In genomic region chr12:108360057-108360456, GRCh38 we compare ENCODE assay signal across 18 cellular contexts. TPM values are rescaled to one million over a fixed set of nuclear protein-coding genes. Genes with fewer than 3 reads are reported as not detected.
DNase-seq lines count a peak whose midpoint lies in the region; ATAC-seq, FAIRE-seq and TF ChIP-seq lines count a peak whose summit lies in the region.
"Had no signal": no experiment of that assay in that cellular context is flagged by ENCODE, and none has a peak within 500 bp of the region (broad histone marks: within the 10 kb centered on the region; RNA-seq: fewer than 3 reads in every experiment).

No MANE protein-coding gene starts in this region.

- TF ChIP-seq CTCF in K562 (IDR thresholded peaks at IDR 0.05 in 2 of 3, conservative IDR thresholded peaks at IDR 0.05 in 1 of 3; ENCODE audit: insufficient read depth in 2 of 3, low read depth in 1 of 3, low read length in 3 of 3) = no peak

- no peak for TF ChIP-seq EP300 in K562 (IDR thresholded peaks at IDR 0.05; ENCODE audit: low read length)

- ATAC-seq in GM18907 (IDR thresholded peaks at IDR 0.05; ENCODE audit: unreplicated experiment) = peak; percentile 5
- ATAC-seq in K562 = no peak
- ATAC-seq: GM23338, HCT116 had no signal

- no peak for FAIRE-seq in K562 (lab: Jason Lieb, UNC)
- FAIRE-seq: D721Med had no signal

- no peaks in the 10 kb centered on the region for H3K36me3 ChIP-seq in BLaER1 treated with 17β-estradiol and CSF1 and Interleukin-3, amounts not matched to agents 10 nM and 100 nM
- no peaks in the 10 kb centered on the region for H3K36me3 ChIP-seq in K562 (ENCODE audit: control insufficient read depth, insufficient read depth, low read length)

- in situ Hi-C loops in K562 (cut with MboI) = no loop called here

- H3K27ac ChIP-seq in BLaER1 treated with 17β-estradiol and CSF1 and Interleukin-3, amounts not matched to agents 10 nM and 100 nM = no peak overlapping the region
- H3K27ac ChIP-seq in K562 (ENCODE audit: extremely low read depth, low read depth, low read length) = no peak overlapping the region

- H3K9me1 ChIP-seq in K562 (ENCODE audit: control insufficient read depth, insufficient read depth, low read length) = no peaks in the 10 kb centered on the region

- no peaks in the 10 kb centered on the region for H3K9me3 ChIP-seq in BLaER1 treated with 17β-estradiol and CSF1 and Interleukin-3, amounts not matched to agents 10 nM and 100 nM (replicated peaks in 1 of 11)
- H3K9me3 ChIP-seq in K562 (replicated peaks; ENCODE audit: control insufficient read depth, insufficient read depth, low read depth, low read length) = no peaks in the 10 kb centered on the region

- no peak overlapping the region for H2AFZ ChIP-seq in K562 (ENCODE audit: low read depth, low read length)
- H2AFZ ChIP-seq: GM23338 had no signal

- intact Hi-C loops in K562 (cut with micrococcal nuclease) = no loop called here

- TF ChIP-seq RAD21 in K562 (CRISPR knock-in tag; conservative IDR thresholded peaks at IDR 0.05 in 1 of 2, IDR thresholded peaks at IDR 0.05 in 1 of 2) = no peak

- no peak overlapping the region for H3K4me3 ChIP-seq in BLaER1 treated with 17β-estradiol and CSF1 and Interleukin-3, amounts not matched to agents 10 nM and 100 nM
- H3K4me3 ChIP-seq in K562 = no peak overlapping the region
- H3K4me3 ChIP-seq: GM23338 had no signal

- H3K27me3 ChIP-seq in BLaER1 treated with 17β-estradiol and CSF1 and Interleukin-3, amounts not matched to agents 10 nM and 100 nM = peaks cover 78 to 99% (median 95%) of the 10 kb centered on the region in 11 experiments
- peaks cover 0 to 22% of the 10 kb centered on the region in 2 experiments; a peak in 2 of 5 replicates for H3K27me3 ChIP-seq in K562 (ENCODE audit: control insufficient read depth in 2 of 2, insufficient read depth in 2 of 2, low read length in 2 of 2)

- no peak overlapping the region for H3K9ac ChIP-seq in BLaER1 treated with 17β-estradiol and CSF1 and Interleukin-3, amounts not matched to agents 10 nM and 100 nM
- H3K9ac ChIP-seq in K562 (ENCODE audit: insufficient read depth in 1 of 2, low read depth in 2 of 2, low read length in 2 of 2) = no peak overlapping the region

- TF ChIP-seq POLR2A in K562 (conservative IDR thresholded peaks at IDR 0.05) = no peak

- CTCF ChIA-PET in K562 (lab: Yijun Ruan, JAX; ENCODE audit: low intra/inter-chr PET ratio) = no interaction called here

- H4K20me1 ChIP-seq in BLaER1 treated with 17β-estradiol and CSF1 and Interleukin-3, amounts not matched to agents 10 nM and 100 nM = peaks cover 0 to 56% (median 30%) of the 10 kb centered on the region in 11 experiments; a peak in 12 of 22 replicates
- H4K20me1 ChIP-seq in K562 (replicated peaks; ENCODE audit: control insufficient read depth, insufficient read depth, low read length) = no peaks in the 10 kb centered on the region; the same call in 1 of the 2 replicates

- POLR2A ChIA-PET in K562 (lab: Yijun Ruan, JAX) = interaction anchor here (0.6 to 0.9 kb wide), 2 partner anchors 10 to 362 kb away, joined by 3 read pairs; no protein-coding TSS in a partner anchor

- H3K4me1 ChIP-seq in BLaER1 treated with 17β-estradiol and CSF1 and Interleukin-3, amounts not matched to agents 10 nM and 100 nM = peaks cover 14 to 63% (median 19%) of the 10 kb centered on the region in 10 experiments
- no peaks in the 10 kb centered on the region for H3K4me1 ChIP-seq in K562 (replicated peaks in 1 of 2; ENCODE audit: control insufficient read depth in 2 of 2, insufficient read depth in 2 of 2, low read length in 2 of 2)

- peak overlapping the region in 10 of 11 experiments; percentile 27 to 66 (median 42); a peak in 17 of 22 replicates for H3K4me2 ChIP-seq in BLaER1 treated with 17β-estradiol and CSF1 and Interleukin-3, amounts not matched to agents 10 nM and 100 nM
- no peak overlapping the region for H3K4me2 ChIP-seq in K562 (ENCODE audit: insufficient read depth, low read length)
- H3K4me2 ChIP-seq: GM23338 had no signal

- H3K79me2 ChIP-seq in K562 (ENCODE audit: control insufficient read depth, insufficient read depth, low read length) = no peaks in the 10 kb centered on the region

- no peak for DNase-seq in K562 (ENCODE audit: extremely low read depth in 1 of 4, low spot score in 3 of 4)
- no peak for DNase-seq in ecto neural progenitor cell (ENCODE audit: low spot score)
- no peak for DNase-seq in NCI-H345 treated with DMSO at 0.1 percent for 48 hours (lab: John Stamatoyannopoulos, UW; ENCODE audit: unreplicated experiment)
- no peak for DNase-seq in NCI-H446 treated with DMSO at 0.1 percent for 48 hours (lab: John Stamatoyannopoulos, UW)
- DNase-seq: CD4-positive, alpha-beta T cell; CD8-positive, alpha-beta memory T cell; DMS 273 treated with DMSO at 0.1 percent for 48 hours; DMS53; DMS79 treated with DMSO at 0.1 percent for 48 hours; GF-D8; H9 had no signal

- no TSS peak for BruUV-seq in K562 (replicated peaks; lab: Mats Ljungman, UMichigan)

TF ChIP-seq in K562, 482 proteins besides CTCF, POLR2A, EP300 and RAD21:
- TF ChIP-seq RBM25 (IDR thresholded peaks at IDR 0.05; ENCODE audit: low read depth, low read length, severe bottlenecking) = peak; percentile 75
- TF ChIP-seq, protein P1, sequence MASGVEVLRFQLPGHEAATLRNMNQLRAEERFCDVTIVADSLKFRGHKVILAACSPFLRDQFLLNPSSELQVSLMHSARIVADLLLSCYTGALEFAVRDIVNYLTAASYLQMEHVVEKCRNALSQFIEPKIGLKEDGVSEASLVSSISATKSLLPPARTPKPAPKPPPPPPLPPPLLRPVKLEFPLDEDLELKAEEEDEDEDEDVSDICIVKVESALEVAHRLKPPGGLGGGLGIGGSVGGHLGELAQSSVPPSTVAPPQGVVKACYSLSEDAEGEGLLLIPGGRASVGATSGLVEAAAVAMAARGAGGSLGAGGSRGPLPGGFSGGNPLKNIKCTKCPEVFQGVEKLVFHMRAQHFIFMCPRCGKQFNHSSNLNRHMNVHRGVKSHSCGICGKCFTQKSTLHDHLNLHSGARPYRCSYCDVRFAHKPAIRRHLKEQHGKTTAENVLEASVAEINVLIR (CRISPR knock-in tag; IDR thresholded peaks at IDR 0.05) = no peak
- TF ChIP-seq, protein P2, sequence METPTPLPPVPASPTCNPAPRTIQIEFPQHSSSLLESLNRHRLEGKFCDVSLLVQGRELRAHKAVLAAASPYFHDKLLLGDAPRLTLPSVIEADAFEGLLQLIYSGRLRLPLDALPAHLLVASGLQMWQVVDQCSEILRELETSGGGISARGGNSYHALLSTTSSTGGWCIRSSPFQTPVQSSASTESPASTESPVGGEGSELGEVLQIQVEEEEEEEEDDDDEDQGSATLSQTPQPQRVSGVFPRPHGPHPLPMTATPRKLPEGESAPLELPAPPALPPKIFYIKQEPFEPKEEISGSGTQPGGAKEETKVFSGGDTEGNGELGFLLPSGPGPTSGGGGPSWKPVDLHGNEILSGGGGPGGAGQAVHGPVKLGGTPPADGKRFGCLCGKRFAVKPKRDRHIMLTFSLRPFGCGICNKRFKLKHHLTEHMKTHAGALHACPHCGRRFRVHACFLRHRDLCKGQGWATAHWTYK (CRISPR knock-in tag; IDR thresholded peaks at IDR 0.05) = no peak

RNA-seq across cellular contexts. Expression of gene CMKLR1, which starts 20.9 kb away (rescaled TPM):
- 3.0 and 7.0 TPM in 2 replicates for total RNA-seq in K562 (2011; cell fraction: chromatin; rRNA removed; ENCODE audit: low replicate concordance)
- total RNA-seq in K562 (2011; cell fraction: nucleolus; rRNA removed) = 3.2 and 3.4 TPM in 2 replicates
- 3.7 and 4.0 TPM in 2 replicates for total RNA-seq in K562 (2011; cell fraction: nucleoplasm; rRNA removed)
- total RNA-seq in K562 (2014; rRNA removed) (0.16 and 0.32 TPM in 2 replicates), K562 (2014; rRNA removed; fragmentation: Illumina TruSeq; extraction: Trizol) (0.11 and 0.29 TPM in 2 replicates), K562 (2015; rRNA removed; fragmentation: Illumina TruSeq; extraction: Trizol) (0.15 and 0.33 TPM in 2 replicates), K562 (2021) (0.20 and 0.29 TPM in 2 replicates)
- polyA plus RNA-seq in K562 (2011; rRNA removed) (0.30 and 1.4 TPM in 2 replicates), K562 (2014; fragmentation: Illumina TruSeq; extraction: Trizol) (0.33 and 0.67 TPM in 2 replicates), K562 (2014; fragmentation: Nextera tagmentation; extraction: Ambion mirVana) (under 1 TPM; 0.11 to 0.13 TPM), K562 (2014; rRNA removed) (0.12 and 0.36 TPM in 2 replicates)
- 0.28 and 1.0 TPM in 2 replicates for polyA plus RNA-seq in K562 (2011; cell fraction: cytosol; rRNA removed)
- polyA plus RNA-seq in K562 (2011; cell fraction: nucleus; rRNA removed) = 0.41 and 1.3 TPM in 2 replicates
- polyA plus RNA-seq in K562 (2012) = 0.11 and 0.25 TPM in 2 replicates
- polyA minus RNA-seq in K562 (2011; rRNA and poly(A)+ RNA removed) = 0.42 and 2.6 TPM in 2 replicates
- polyA minus RNA-seq in K562 (2011; cell fraction: cytosol; rRNA and poly(A)+ RNA removed) = 1.2 TPM in 1 of 2 replicates, not detected in the other
- 0.22 and 1.1 TPM in 2 replicates for polyA minus RNA-seq in K562 (2011; cell fraction: nucleus; rRNA and poly(A)+ RNA removed)
- total RNA-seq: A172; CD4-positive, alpha-beta T cell; G401 had no signal
